Comparison of ENCODE assay signal across 8 cellular contexts in genomic region chr1:169044296-169044695, GRCh38.
A peak's percentile ranks its signal among the peaks of the same experiment; 100 is the strongest.
DNase-seq lines count a peak whose midpoint lies in the region; ATAC-seq and TF ChIP-seq lines count a peak whose summit lies in the region.

No MANE protein-coding gene starts in this region.

- TF ChIP-seq POLR2A in GM19099 (IDR thresholded peaks at IDR 0.05; ENCODE audit: extremely low read depth, insufficient read length, low read depth) = peak; percentile 48

- ATAC-seq in CD4-positive, CD25-positive, alpha-beta regulatory T cell (ENCODE audit: low read depth in 2 of 2) = peak; percentile 99 to 100
- ATAC-seq in HG03139 (IDR thresholded peaks at IDR 0.05; ENCODE audit: unreplicated experiment) = peak; percentile 89
- peak; percentile 6 for ATAC-seq in left colon

- peak overlapping the region; percentile 60 for H3K4me3 ChIP-seq in CD4-positive, CD25-positive, alpha-beta regulatory T cell (ENCODE audit: low read depth, low read length)

- intact Hi-C loops in left colon (cut with DNase I, micrococcal nuclease) = no loop called here

- peaks cover 18 to 64% (median 48%) of the 10 kb centered on the region in 4 donors for H3K4me1 Mint-ChIP-seq in CD4-positive, CD25-positive, alpha-beta regulatory T cell

- peak overlapping the region; percentile 2 to 85 (median 40) for H3K4me3 Mint-ChIP-seq in CD4-positive, CD25-positive, alpha-beta regulatory T cell

- peak in 2 of 3 donors; percentile 54 to 97 for DNase-seq in CD4-positive, CD25-positive, alpha-beta regulatory T cell
- DNase-seq in T-helper 22 cell (ENCODE audit: low read depth) = peak; percentile 3
- DNase-seq in left colon = no peak
- no peak for DNase-seq in AG08396 (ENCODE audit: low spot score)
- DNase-seq in NCI-H1048 (lab: John Stamatoyannopoulos, UW) = no peak
- no peak for DNase-seq in NCI-H69 (lab: John Stamatoyannopoulos, UW)

- no peaks in the 10 kb centered on the region for H3K36me3 Mint-ChIP-seq in CD4-positive, CD25-positive, alpha-beta regulatory T cell

- no peaks in the 10 kb centered on the region for H3K36me3 ChIP-seq in CD4-positive, CD25-positive, alpha-beta regulatory T cell (ENCODE audit: control insufficient read depth, insufficient read depth, low read length)

- H3K27me3 ChIP-seq in CD4-positive, CD25-positive, alpha-beta regulatory T cell (ENCODE audit: control insufficient read depth, insufficient read depth, low read length) = no peaks in the 10 kb centered on the region

- peaks cover 23% of the 10 kb centered on the region for H3K4me1 ChIP-seq in CD4-positive, CD25-positive, alpha-beta regulatory T cell (ENCODE audit: control insufficient read depth, insufficient read depth, low read length, poor library complexity, severe bottlenecking)

- H3K27ac ChIP-seq in CD4-positive, CD25-positive, alpha-beta regulatory T cell (ENCODE audit: insufficient read depth, low read length, poor library complexity, severe bottlenecking) = peak overlapping the region; percentile 58

- H3K9me3 Mint-ChIP-seq in CD4-positive, CD25-positive, alpha-beta regulatory T cell = peaks cover 0 to under 1% (median 0%) of the 10 kb centered on the region in 7 donors

- H3K9me3 ChIP-seq in CD4-positive, CD25-positive, alpha-beta regulatory T cell (ENCODE audit: control insufficient read depth in 2 of 2, low read length in 2 of 2) = no peaks in the 10 kb centered on the region

- peak overlapping the region; percentile 89 to 99 (median 93) for H3K27ac Mint-ChIP-seq in CD4-positive, CD25-positive, alpha-beta regulatory T cell

- no peaks in the 10 kb centered on the region for H3K27me3 Mint-ChIP-seq in CD4-positive, CD25-positive, alpha-beta regulatory T cell

Comparison
In these comparisons a context has a peak if more than half of its experiments do, and no peak if none do; other contexts are left out.
1. ATAC-seq: peak in every context shown above with its lines; median percentile 100 in CD4-positive, CD25-positive, alpha-beta regulatory T cell; 89 in HG03139; 6 in left colon.
2. DNase-seq: peak in CD4-positive, CD25-positive, alpha-beta regulatory T cell (2 of 3) and T-helper 22 cell (single experiment); none in left colon (0 of 2), AG08396 (single experiment), NCI-H1048 (single experiment) and NCI-H69 (single experiment).